14 cellular contexts compared by ENCODE assay signal in the genomic region with DNA sequence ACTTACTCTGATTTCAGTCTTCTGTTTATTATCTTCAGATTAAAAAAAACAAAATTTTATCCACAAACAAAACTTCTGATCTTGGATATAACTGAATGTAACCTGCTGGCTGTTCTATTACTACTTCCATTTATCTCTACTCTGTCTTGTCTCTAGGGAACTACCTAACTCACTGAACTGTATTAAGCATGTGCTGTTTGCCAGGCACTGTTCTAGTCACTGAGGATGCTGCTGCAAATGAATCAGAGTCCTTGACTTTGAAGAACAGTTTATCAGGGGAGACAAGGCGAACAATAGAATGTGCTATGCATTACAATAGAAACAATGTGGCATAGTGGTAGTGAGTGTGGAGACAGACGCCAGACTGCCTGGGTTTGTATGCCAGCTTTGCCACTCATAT. TPM values are rescaled to one million over a fixed set of nuclear protein-coding genes. Genes with fewer than 3 reads are reported as not detected.
DNase-seq lines count a peak whose midpoint lies in the region; ATAC-seq and TF ChIP-seq lines count a peak whose summit lies in the region.
"Had no signal": no experiment of that assay in that cellular context is flagged by ENCODE, and none has a peak within 500 bp of the region (broad histone marks: within the 10 kb centered on the region; RNA-seq: fewer than 3 reads in every experiment).

No MANE protein-coding gene starts in this region.

- 71% methylated on average over 2 of the region's 2 CpGs; no CpG with 5 or more reads in 1 of the 2 experiments for WGBS in endodermal cell (ENCODE audit: insufficient coverage in 1 of 2, insufficient read length in 1 of 2), 2 experiments

- no peak overlapping the region for H3K9ac ChIP-seq in endodermal cell (ENCODE audit: extremely low read depth, low read length, poor library complexity, severe bottlenecking)

- ATAC-seq in T-cell (replicated peaks in 1 of 4) (no peak), HG02840 (IDR thresholded peaks at IDR 0.05; ENCODE audit: low FRiP score, unreplicated experiment) (no peak)
- ATAC-seq: left colon had no signal

- H3K4me1 ChIP-seq in endodermal cell (ENCODE audit: control insufficient read depth, insufficient read depth, low read length): peaks cover 3% of the 10 kb centered on the region

- intact Hi-C loops in activated CD4-positive, alpha-beta T cell treated with anti-CD3 and anti-CD28 coated beads, Interleukin-2, amount 10 ng/mL, durations not matched to agents 24 days and 14 days (cut with micrococcal nuclease): no loop called here

- peaks cover 18% of the 10 kb centered on the region for H3K4me1 Mint-ChIP-seq in activated CD4-positive, alpha-beta T cell treated with anti-CD3 and anti-CD28 coated beads, Interleukin-2, amount 10 ng/mL, durations not matched to agents 24 days and 14 days
- H3K4me1 Mint-ChIP-seq in T-cell (peaks cover 32 to 42% (median 33%) of the 10 kb centered on the region in 3 donors), endodermal cell (peaks cover 19% of the 10 kb centered on the region)

- no peak for TF ChIP-seq CTCF in endodermal cell (conservative IDR thresholded peaks at IDR 0.05)

- no peak overlapping the region for H3K4me3 ChIP-seq in endodermal cell (ENCODE audit: low read length)

- peak overlapping the region; percentile 25 for H3K27ac Mint-ChIP-seq in activated CD4-positive, alpha-beta T cell treated with anti-CD3 and anti-CD28 coated beads, Interleukin-2, amount 10 ng/mL, durations not matched to agents 24 days and 14 days
- peak overlapping the region; percentile 69 to 83 for H3K27ac Mint-ChIP-seq in T-cell
- H3K27ac Mint-ChIP-seq in endodermal cell: no peak overlapping the region

- H3K27me3 ChIP-seq in endodermal cell (ENCODE audit: control insufficient read depth, insufficient read depth, low read length, poor library complexity, severe bottlenecking): no peaks in the 10 kb centered on the region

- H3K27ac ChIP-seq in endodermal cell (ENCODE audit: low read depth, low read length) (no peak overlapping the region), temporal lobe (ENCODE audit: low read depth, low read length) (peak overlapping the region; percentile 52)

- no peaks in the 10 kb centered on the region for H3K36me3 ChIP-seq in endodermal cell (ENCODE audit: control insufficient read depth, insufficient read depth, low read length)

- H3K4me3 Mint-ChIP-seq in activated CD4-positive, alpha-beta T cell treated with anti-CD3 and anti-CD28 coated beads, Interleukin-2, amount 10 ng/mL, durations not matched to agents 24 days and 14 days: peak overlapping the region; percentile 33
- H3K4me3 Mint-ChIP-seq in T-cell (peak overlapping the region in 2 of 3 donors; percentile 21 to 81), endodermal cell (no peak overlapping the region)

- no peak for DNase-seq in activated CD4-positive, alpha-beta T cell treated with anti-CD3 and anti-CD28 coated beads, Interleukin-2, amount 10 ng/mL, durations not matched to agents 24 days and 14 days
- no peak for DNase-seq in activated CD4-positive, alpha-beta T cell treated with anti-CD3 and anti-CD28 coated beads for 48 hours
- no peak for DNase-seq in T-cell
- DNase-seq in endodermal cell: peak; percentile 43
- DNase-seq in ureter (ENCODE audit: low spot score): no peak
- DNase-seq in cerebellum (ENCODE audit: low spot score): no peak
- DNase-seq: activated effector memory CD4-positive, alpha-beta T cell treated with anti-CD3 and anti-CD28 coated beads, Interleukin-2, amount 50 U/mL, for 16 hours; central memory CD4-positive, alpha-beta T cell; left colon; naive B cell had no signal

- CTCF ChIA-PET in T-cell (lab: Charles Lee): no interaction called here

- H3K9me3 Mint-ChIP-seq in activated CD4-positive, alpha-beta T cell treated with anti-CD3 and anti-CD28 coated beads, Interleukin-2, amount 10 ng/mL, durations not matched to agents 24 days and 14 days: no peaks in the 10 kb centered on the region
- no peaks in the 10 kb centered on the region for H3K9me3 Mint-ChIP-seq in T-cell
- H3K9me3 Mint-ChIP-seq in endodermal cell: no peaks in the 10 kb centered on the region
- H3K9me3 Mint-ChIP-seq: naive B cell had no signal

- peaks cover 5% of the 10 kb centered on the region for H3K27me3 Mint-ChIP-seq in activated CD4-positive, alpha-beta T cell treated with anti-CD3 and anti-CD28 coated beads, Interleukin-2, amount 10 ng/mL, durations not matched to agents 24 days and 14 days
- no peaks in the 10 kb centered on the region for H3K27me3 Mint-ChIP-seq in T-cell
- no peaks in the 10 kb centered on the region for H3K27me3 Mint-ChIP-seq in endodermal cell (ENCODE audit: insufficient read depth)
- H3K27me3 Mint-ChIP-seq: naive B cell had no signal

- peaks cover 15% of the 10 kb centered on the region for H3K36me3 Mint-ChIP-seq in activated CD4-positive, alpha-beta T cell treated with anti-CD3 and anti-CD28 coated beads, Interleukin-2, amount 10 ng/mL, durations not matched to agents 24 days and 14 days (ENCODE audit: low read depth)
- H3K36me3 Mint-ChIP-seq in T-cell: peaks cover 2% of the 10 kb centered on the region
- peaks cover 10% of the 10 kb centered on the region for H3K36me3 Mint-ChIP-seq in endodermal cell (ENCODE audit: low read depth)
- H3K36me3 Mint-ChIP-seq: naive B cell had no signal

- H3K9me3 ChIP-seq in endodermal cell (ENCODE audit: control insufficient read depth, low read length): no peaks in the 10 kb centered on the region

- POLR2A ChIA-PET in T-cell (lab: Charles Lee): no interaction called here

RNA-seq across cellular contexts. Expression of a gene that starts 2.3 kb away (rescaled TPM):
- total RNA-seq in activated CD4-positive, alpha-beta T cell treated with anti-CD3 and anti-CD28 coated beads, Interleukin-2, amount 10 ng/mL, durations not matched to agents 24 days and 14 days: 47.7 and 49.8 TPM in 2 replicates
- total RNA-seq in T-cell (10 to 100 TPM; 30.3 to 37.6 (median 34.5) TPM), endodermal cell (10 to 100 TPM; 44.9 to 60.3 TPM), temporal lobe (20.2 TPM), ureter (42.5 TPM), cerebellum (22.2 TPM)
- 38.1 TPM for polyA plus RNA-seq in endodermal cell (2013, experiment 1 of 2)
- 37.3 TPM for polyA plus RNA-seq in endodermal cell (2013, experiment 2 of 2)

RNA-seq across cellular contexts. Expression of a gene that starts 9.4 kb away (rescaled TPM):
- 125 and 133 TPM in 2 replicates for total RNA-seq in activated CD4-positive, alpha-beta T cell treated with anti-CD3 and anti-CD28 coated beads, Interleukin-2, amount 10 ng/mL, durations not matched to agents 24 days and 14 days
- 100 to 1,000 TPM; 126 to 273 (median 232) TPM for total RNA-seq in T-cell
- total RNA-seq in endodermal cell: 100 to 1,000 TPM; 122 to 169 TPM
- 252 TPM for polyA plus RNA-seq in endodermal cell (2013, experiment 1 of 2)
- polyA plus RNA-seq in endodermal cell (2013, experiment 2 of 2): 214 TPM
- 91.2 TPM for total RNA-seq in temporal lobe
- total RNA-seq in ureter: 113 TPM
- 133 TPM for total RNA-seq in cerebellum

RNA-seq across cellular contexts. Expression of a gene that starts 57.3 kb away (rescaled TPM):
- total RNA-seq in activated CD4-positive, alpha-beta T cell treated with anti-CD3 and anti-CD28 coated beads, Interleukin-2, amount 10 ng/mL, durations not matched to agents 24 days and 14 days: not detected in 2 replicates
- not detected for total RNA-seq in T-cell
- not detected for total RNA-seq in endodermal cell
- not detected for polyA plus RNA-seq in endodermal cell (2013, experiment 1 of 2)
- polyA plus RNA-seq in endodermal cell (2013, experiment 2 of 2): not detected
- total RNA-seq in temporal lobe: not detected
- total RNA-seq in ureter: not detected
- total RNA-seq in cerebellum: not detected
- total RNA-seq: A673, epithelial cell of proximal tubule had no signal
